14 cellular contexts compared by ENCODE assay signal in the genomic region with DNA sequence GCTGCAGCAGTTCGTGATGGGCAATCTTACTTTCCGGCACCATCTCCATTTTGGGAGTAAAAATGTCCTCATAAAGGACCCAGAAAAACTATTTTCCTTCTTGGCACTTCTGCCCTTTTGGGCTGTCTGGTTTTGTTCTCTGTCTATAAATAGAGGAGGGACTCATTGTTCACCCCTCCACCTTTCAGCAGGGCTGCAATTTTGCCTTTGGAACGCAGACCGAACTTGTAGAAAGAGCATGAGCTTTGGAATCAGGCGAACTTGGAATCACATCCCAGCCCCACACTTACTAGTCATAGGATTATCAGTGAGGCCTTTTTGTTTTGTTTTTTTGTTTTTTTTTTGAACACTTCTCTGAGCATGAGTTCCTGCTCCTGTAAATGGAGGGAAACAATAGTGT.
"Had no signal": no experiment of that assay in that cellular context is flagged by ENCODE, and none has a peak within 500 bp of the region (broad histone marks: within the 10 kb centered on the region; RNA-seq: fewer than 3 reads in every experiment).

No MANE protein-coding gene starts in this region.

- H3K4me2 ChIP-seq: SK-N-SH had no signal

- H3K27ac ChIP-seq: foreskin keratinocyte had no signal

- H3K27me3 Mint-ChIP-seq: activated CD4-positive, alpha-beta memory T cell treated with anti-CD3 and anti-CD28 coated beads for 36 hours; memory B cell; stimulated activated memory B cell treated with anti-CD40 and anti-IgM and Interleukin-4, amounts not matched to agents 10 μg/mL and 1 μg/mL and 100 μg/mL, for 72 hours had no signal

- H3K27me3 ChIP-seq: foreskin keratinocyte had no signal

- H3K4me3 Mint-ChIP-seq: activated CD4-positive, alpha-beta memory T cell treated with anti-CD3 and anti-CD28 coated beads for 36 hours; activated CD8-positive, alpha-beta memory T cell treated with anti-CD3 and anti-CD28 coated beads, Interleukin-2, amount 10 ng/mL, durations not matched to agents 7 days and 5 days; activated naive CD8-positive, alpha-beta T cell treated with anti-CD3 and anti-CD28 coated beads for 36 hours; effector memory CD8-positive, alpha-beta T cell; memory B cell; naive thymus-derived CD4-positive, alpha-beta T cell; stimulated activated memory B cell treated with anti-CD40 and anti-IgM and Interleukin-4, amounts not matched to agents 10 μg/mL and 1 μg/mL and 100 μg/mL, for 72 hours; WTC11 had no signal

- DNase-seq: activated CD4-positive, alpha-beta memory T cell treated with anti-CD3 and anti-CD28 coated beads for 36 hours; activated CD4-positive, alpha-beta T cell treated with anti-CD3 and anti-CD28 coated beads for 4 hours; activated CD8-positive, alpha-beta memory T cell treated with anti-CD3 and anti-CD28 coated beads, Interleukin-2, amount 10 ng/mL, durations not matched to agents 7 days and 5 days; activated naive CD8-positive, alpha-beta T cell treated with anti-CD3 and anti-CD28 coated beads for 36 hours; amniotic stem cell; caudate nucleus; effector memory CD8-positive, alpha-beta T cell; foreskin keratinocyte; naive thymus-derived CD4-positive, alpha-beta T cell; SK-N-SH; stimulated activated CD4-positive, alpha-beta T cell treated with anti-CD3 and anti-CD28 coated beads, Interleukin-4, amount 100 ng/mL, for 4 hours had no signal

- H3K27ac Mint-ChIP-seq: activated CD4-positive, alpha-beta memory T cell treated with anti-CD3 and anti-CD28 coated beads for 36 hours; activated CD8-positive, alpha-beta memory T cell treated with anti-CD3 and anti-CD28 coated beads, Interleukin-2, amount 10 ng/mL, durations not matched to agents 7 days and 5 days; activated naive CD8-positive, alpha-beta T cell treated with anti-CD3 and anti-CD28 coated beads for 36 hours; effector memory CD8-positive, alpha-beta T cell; memory B cell; naive thymus-derived CD4-positive, alpha-beta T cell; stimulated activated memory B cell treated with anti-CD40 and anti-IgM and Interleukin-4, amounts not matched to agents 10 μg/mL and 1 μg/mL and 100 μg/mL, for 72 hours; WTC11 had no signal

- H3K9me3 Mint-ChIP-seq: activated CD4-positive, alpha-beta memory T cell treated with anti-CD3 and anti-CD28 coated beads for 36 hours; activated naive CD8-positive, alpha-beta T cell treated with anti-CD3 and anti-CD28 coated beads for 36 hours; effector memory CD8-positive, alpha-beta T cell; memory B cell; stimulated activated memory B cell treated with anti-CD40 and anti-IgM and Interleukin-4, amounts not matched to agents 10 μg/mL and 1 μg/mL and 100 μg/mL, for 72 hours had no signal

- H3K36me3 Mint-ChIP-seq: activated CD4-positive, alpha-beta memory T cell treated with anti-CD3 and anti-CD28 coated beads for 36 hours; activated CD8-positive, alpha-beta memory T cell treated with anti-CD3 and anti-CD28 coated beads, Interleukin-2, amount 10 ng/mL, durations not matched to agents 7 days and 5 days; activated naive CD8-positive, alpha-beta T cell treated with anti-CD3 and anti-CD28 coated beads for 36 hours; naive thymus-derived CD4-positive, alpha-beta T cell; stimulated activated memory B cell treated with anti-CD40 and anti-IgM and Interleukin-4, amounts not matched to agents 10 μg/mL and 1 μg/mL and 100 μg/mL, for 72 hours; WTC11 had no signal

- H3K9me3 ChIP-seq: SK-N-SH had no signal

- H3K9ac ChIP-seq: SK-N-SH had no signal

- H3K4me1 Mint-ChIP-seq: activated CD8-positive, alpha-beta memory T cell treated with anti-CD3 and anti-CD28 coated beads, Interleukin-2, amount 10 ng/mL, durations not matched to agents 7 days and 5 days; memory B cell; naive thymus-derived CD4-positive, alpha-beta T cell; stimulated activated memory B cell treated with anti-CD40 and anti-IgM and Interleukin-4, amounts not matched to agents 10 μg/mL and 1 μg/mL and 100 μg/mL, for 72 hours had no signal

- ATAC-seq: activated CD8-positive, alpha-beta memory T cell treated with anti-CD3 and anti-CD28 coated beads, Interleukin-2, amount 10 ng/mL, durations not matched to agents 7 days and 5 days; effector memory CD8-positive, alpha-beta T cell; foreskin keratinocyte; naive thymus-derived CD4-positive, alpha-beta T cell; stimulated activated memory B cell treated with anti-CD40 and anti-IgM and Interleukin-4, amounts not matched to agents 10 μg/mL and 1 μg/mL and 100 μg/mL, for 72 hours; WTC11 had no signal
